ENCODE assay signal across 1 cellular context in the genomic region with DNA sequence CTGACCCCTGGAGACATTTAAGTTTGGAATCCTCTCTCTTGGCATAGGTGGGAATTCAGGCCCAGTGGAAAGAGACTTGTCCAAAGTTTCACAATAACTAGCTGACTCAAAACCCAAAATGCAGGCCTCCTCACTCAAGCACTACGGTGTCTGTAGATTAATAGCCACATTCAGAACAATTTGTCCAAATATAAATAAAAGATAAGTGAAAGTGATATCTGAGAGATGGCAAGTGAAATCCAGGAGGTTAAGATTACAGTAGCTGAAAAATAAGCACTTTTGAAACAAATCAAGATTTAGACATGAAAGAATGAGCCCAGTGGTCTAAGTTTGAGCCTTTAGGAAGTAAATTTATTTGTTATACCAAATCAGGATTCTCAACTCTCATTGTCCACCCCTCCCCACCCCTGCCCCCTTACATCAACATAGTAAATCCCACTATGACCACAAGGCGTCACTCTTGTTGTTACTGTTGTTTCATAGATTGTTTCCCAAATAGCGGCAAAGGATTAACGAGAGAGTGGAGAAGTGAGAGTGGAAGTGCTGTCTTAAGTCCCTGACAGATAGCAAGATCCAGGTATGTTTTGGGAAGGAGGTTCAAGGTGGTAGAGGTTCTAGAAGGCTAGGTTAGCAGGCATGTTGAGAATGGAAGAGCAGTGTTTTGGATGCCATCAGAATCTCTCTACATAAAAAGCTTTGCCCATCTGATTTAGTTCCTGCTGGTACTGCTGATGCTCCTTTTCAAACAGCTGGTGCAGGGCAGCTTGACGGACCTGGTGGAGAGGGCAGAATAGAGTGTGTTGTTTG.
TF ChIP-seq lines count a peak whose summit lies in the region.

No MANE protein-coding gene starts in this region.

TF ChIP-seq in K562, 482 proteins besides CTCF, POLR2A, EP300 and RAD21 (continued from another document):
- TF ChIP-seq, protein P1, sequence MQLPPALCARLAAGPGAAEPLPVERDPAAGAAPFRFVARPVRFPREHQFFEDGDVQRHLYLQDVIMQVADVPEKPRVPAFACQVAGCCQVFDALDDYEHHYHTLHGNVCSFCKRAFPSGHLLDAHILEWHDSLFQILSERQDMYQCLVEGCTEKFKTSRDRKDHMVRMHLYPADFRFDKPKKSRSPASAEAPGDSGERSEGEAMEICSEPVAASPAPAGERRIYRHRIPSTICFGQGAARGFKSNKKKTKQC (CRISPR knock-in tag; IDR thresholded peaks at IDR 0.05) = no peak
- TF ChIP-seq EWSR1 (IDR thresholded peaks at IDR 0.05; ENCODE audit: borderline replicate concordance, low read depth, partially characterized antibody) (no peak), DPF2 (IDR thresholded peaks at IDR 0.05) (0 out of 2 replicates have a peak, but pooled peaks have one; percentile 21), DMBX1 (CRISPR knock-in tag; IDR thresholded peaks at IDR 0.05; ENCODE audit: borderline replicate concordance) (no peak), ARNT (IDR thresholded peaks at IDR 0.05) (no peak), MEF2D (tag; conservative IDR thresholded peaks at IDR 0.05; ENCODE audit: low read depth) (no peak), LARP7 (IDR thresholded peaks at IDR 0.05) (no peak), POLR2H (tag; IDR thresholded peaks at IDR 0.05; ENCODE audit: low read depth) (no peak), ZKSCAN1 (IDR thresholded peaks at IDR 0.05; ENCODE audit: low read depth, low read length) (no peak), ZNF668 (CRISPR knock-in tag; IDR thresholded peaks at IDR 0.05) (no peak), POU5F1 (IDR thresholded peaks at IDR 0.05; ENCODE audit: borderline replicate concordance, low read depth, low read length, partially characterized antibody) (no peak), ZZZ3 (IDR thresholded peaks at IDR 0.05) (no peak), JUND (IDR thresholded peaks at IDR 0.05; ENCODE audit: borderline replicate concordance, low read depth, low read length) (no peak), JUND (tag; IDR thresholded peaks at IDR 0.05; ENCODE audit: borderline replicate concordance, low read depth, low read length) (no peak), BCL6 (CRISPR knock-in tag; IDR thresholded peaks at IDR 0.05) (no peak), PRMT5 (CRISPR knock-in tag; IDR thresholded peaks at IDR 0.05) (no peak), ZNF263 (CRISPR knock-in tag; IDR thresholded peaks at IDR 0.05; ENCODE audit: borderline replicate concordance) (no peak), HNRNPH1 (optimal IDR thresholded peaks at IDR 0.05; ENCODE audit: low read depth, low read length) (no peak), KDM1A (IDR thresholded peaks at IDR 0.05) (0 out of 4 replicates have a peak, but pooled peaks of 1 of the 2 experiments have one; percentile 19), LCOR (CRISPR knock-in tag; IDR thresholded peaks at IDR 0.05) (no peak), DIDO1 (tag; IDR thresholded peaks at IDR 0.05; ENCODE audit: low read depth) (no peak), RB1 (IDR thresholded peaks at IDR 0.05; ENCODE audit: low read depth) (no peak), ZNF134 (CRISPR knock-in tag; conservative IDR thresholded peaks at IDR 0.05) (no peak), ZNF384 (IDR thresholded peaks at IDR 0.05; ENCODE audit: low read depth, low read length) (no peak), PYGO2 (tag; IDR thresholded peaks at IDR 0.05) (no peak)
- TF ChIP-seq, protein P2, sequence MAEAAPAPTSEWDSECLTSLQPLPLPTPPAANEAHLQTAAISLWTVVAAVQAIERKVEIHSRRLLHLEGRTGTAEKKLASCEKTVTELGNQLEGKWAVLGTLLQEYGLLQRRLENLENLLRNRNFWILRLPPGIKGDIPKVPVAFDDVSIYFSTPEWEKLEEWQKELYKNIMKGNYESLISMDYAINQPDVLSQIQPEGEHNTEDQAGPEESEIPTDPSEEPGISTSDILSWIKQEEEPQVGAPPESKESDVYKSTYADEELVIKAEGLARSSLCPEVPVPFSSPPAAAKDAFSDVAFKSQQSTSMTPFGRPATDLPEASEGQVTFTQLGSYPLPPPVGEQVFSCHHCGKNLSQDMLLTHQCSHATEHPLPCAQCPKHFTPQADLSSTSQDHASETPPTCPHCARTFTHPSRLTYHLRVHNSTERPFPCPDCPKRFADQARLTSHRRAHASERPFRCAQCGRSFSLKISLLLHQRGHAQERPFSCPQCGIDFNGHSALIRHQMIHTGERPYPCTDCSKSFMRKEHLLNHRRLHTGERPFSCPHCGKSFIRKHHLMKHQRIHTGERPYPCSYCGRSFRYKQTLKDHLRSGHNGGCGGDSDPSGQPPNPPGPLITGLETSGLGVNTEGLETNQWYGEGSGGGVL (CRISPR knock-in tag; IDR thresholded peaks at IDR 0.05) = no peak
- TF ChIP-seq, protein P3, sequence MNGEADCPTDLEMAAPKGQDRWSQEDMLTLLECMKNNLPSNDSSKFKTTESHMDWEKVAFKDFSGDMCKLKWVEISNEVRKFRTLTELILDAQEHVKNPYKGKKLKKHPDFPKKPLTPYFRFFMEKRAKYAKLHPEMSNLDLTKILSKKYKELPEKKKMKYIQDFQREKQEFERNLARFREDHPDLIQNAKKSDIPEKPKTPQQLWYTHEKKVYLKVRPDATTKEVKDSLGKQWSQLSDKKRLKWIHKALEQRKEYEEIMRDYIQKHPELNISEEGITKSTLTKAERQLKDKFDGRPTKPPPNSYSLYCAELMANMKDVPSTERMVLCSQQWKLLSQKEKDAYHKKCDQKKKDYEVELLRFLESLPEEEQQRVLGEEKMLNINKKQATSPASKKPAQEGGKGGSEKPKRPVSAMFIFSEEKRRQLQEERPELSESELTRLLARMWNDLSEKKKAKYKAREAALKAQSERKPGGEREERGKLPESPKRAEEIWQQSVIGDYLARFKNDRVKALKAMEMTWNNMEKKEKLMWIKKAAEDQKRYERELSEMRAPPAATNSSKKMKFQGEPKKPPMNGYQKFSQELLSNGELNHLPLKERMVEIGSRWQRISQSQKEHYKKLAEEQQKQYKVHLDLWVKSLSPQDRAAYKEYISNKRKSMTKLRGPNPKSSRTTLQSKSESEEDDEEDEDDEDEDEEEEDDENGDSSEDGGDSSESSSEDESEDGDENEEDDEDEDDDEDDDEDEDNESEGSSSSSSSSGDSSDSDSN (IDR thresholded peaks at IDR 0.05; ENCODE audit: borderline replicate concordance in 1 of 2, low read depth in 2 of 2, low read length in 2 of 2) = no peak
- TF ChIP-seq, protein P4, sequence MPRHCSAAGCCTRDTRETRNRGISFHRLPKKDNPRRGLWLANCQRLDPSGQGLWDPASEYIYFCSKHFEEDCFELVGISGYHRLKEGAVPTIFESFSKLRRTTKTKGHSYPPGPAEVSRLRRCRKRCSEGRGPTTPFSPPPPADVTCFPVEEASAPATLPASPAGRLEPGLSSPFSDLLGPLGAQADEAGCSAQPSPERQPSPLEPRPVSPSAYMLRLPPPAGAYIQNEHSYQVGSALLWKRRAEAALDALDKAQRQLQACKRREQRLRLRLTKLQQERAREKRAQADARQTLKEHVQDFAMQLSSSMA (CRISPR knock-in tag; IDR thresholded peaks at IDR 0.05) = no peak
- TF ChIP-seq, protein P5, sequence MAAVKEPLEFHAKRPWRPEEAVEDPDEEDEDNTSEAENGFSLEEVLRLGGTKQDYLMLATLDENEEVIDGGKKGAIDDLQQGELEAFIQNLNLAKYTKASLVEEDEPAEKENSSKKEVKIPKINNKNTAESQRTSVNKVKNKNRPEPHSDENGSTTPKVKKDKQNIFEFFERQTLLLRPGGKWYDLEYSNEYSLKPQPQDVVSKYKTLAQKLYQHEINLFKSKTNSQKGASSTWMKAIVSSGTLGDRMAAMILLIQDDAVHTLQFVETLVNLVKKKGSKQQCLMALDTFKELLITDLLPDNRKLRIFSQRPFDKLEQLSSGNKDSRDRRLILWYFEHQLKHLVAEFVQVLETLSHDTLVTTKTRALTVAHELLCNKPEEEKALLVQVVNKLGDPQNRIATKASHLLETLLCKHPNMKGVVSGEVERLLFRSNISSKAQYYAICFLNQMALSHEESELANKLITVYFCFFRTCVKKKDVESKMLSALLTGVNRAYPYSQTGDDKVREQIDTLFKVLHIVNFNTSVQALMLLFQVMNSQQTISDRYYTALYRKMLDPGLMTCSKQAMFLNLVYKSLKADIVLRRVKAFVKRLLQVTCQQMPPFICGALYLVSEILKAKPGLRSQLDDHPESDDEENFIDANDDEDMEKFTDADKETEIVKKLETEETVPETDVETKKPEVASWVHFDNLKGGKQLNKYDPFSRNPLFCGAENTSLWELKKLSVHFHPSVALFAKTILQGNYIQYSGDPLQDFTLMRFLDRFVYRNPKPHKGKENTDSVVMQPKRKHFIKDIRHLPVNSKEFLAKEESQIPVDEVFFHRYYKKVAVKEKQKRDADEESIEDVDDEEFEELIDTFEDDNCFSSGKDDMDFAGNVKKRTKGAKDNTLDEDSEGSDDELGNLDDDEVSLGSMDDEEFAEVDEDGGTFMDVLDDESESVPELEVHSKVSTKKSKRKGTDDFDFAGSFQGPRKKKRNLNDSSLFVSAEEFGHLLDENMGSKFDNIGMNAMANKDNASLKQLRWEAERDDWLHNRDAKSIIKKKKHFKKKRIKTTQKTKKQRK (IDR thresholded peaks at IDR 0.05; ENCODE audit: borderline replicate concordance, low read depth, low read length) = no peak
- TF ChIP-seq, protein P6, sequence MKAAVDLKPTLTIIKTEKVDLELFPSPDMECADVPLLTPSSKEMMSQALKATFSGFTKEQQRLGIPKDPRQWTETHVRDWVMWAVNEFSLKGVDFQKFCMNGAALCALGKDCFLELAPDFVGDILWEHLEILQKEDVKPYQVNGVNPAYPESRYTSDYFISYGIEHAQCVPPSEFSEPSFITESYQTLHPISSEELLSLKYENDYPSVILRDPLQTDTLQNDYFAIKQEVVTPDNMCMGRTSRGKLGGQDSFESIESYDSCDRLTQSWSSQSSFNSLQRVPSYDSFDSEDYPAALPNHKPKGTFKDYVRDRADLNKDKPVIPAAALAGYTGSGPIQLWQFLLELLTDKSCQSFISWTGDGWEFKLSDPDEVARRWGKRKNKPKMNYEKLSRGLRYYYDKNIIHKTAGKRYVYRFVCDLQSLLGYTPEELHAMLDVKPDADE (conservative IDR thresholded peaks at IDR 0.05; ENCODE audit: control insufficient read depth, low read depth, low read length) = no peak
- TF ChIP-seq, protein P7, sequence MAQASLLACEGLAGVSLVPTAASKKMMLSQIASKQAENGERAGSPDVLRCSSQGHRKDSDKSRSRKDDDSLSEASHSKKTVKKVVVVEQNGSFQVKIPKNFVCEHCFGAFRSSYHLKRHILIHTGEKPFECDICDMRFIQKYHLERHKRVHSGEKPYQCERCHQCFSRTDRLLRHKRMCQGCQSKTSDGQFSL (CRISPR knock-in tag; IDR thresholded peaks at IDR 0.05) = no peak
- TF ChIP-seq, protein P7 (tag; IDR thresholded peaks at IDR 0.05) = no peak
- TF ChIP-seq, protein P8, sequence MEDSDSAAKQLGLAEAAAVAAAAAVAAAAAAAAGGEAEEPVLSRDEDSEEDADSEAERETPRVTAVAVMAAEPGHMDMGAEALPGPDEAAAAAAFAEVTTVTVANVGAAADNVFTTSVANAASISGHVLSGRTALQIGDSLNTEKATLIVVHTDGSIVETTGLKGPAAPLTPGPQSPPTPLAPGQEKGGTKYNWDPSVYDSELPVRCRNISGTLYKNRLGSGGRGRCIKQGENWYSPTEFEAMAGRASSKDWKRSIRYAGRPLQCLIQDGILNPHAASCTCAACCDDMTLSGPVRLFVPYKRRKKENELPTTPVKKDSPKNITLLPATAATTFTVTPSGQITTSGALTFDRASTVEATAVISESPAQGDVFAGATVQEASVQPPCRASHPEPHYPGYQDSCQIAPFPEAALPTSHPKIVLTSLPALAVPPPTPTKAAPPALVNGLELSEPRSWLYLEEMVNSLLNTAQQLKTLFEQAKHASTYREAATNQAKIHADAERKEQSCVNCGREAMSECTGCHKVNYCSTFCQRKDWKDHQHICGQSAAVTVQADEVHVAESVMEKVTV (CRISPR knock-in tag; IDR thresholded peaks at IDR 0.05) = peak; percentile 34; the same call in 1 of the 2 replicates
- TF ChIP-seq, protein P9, sequence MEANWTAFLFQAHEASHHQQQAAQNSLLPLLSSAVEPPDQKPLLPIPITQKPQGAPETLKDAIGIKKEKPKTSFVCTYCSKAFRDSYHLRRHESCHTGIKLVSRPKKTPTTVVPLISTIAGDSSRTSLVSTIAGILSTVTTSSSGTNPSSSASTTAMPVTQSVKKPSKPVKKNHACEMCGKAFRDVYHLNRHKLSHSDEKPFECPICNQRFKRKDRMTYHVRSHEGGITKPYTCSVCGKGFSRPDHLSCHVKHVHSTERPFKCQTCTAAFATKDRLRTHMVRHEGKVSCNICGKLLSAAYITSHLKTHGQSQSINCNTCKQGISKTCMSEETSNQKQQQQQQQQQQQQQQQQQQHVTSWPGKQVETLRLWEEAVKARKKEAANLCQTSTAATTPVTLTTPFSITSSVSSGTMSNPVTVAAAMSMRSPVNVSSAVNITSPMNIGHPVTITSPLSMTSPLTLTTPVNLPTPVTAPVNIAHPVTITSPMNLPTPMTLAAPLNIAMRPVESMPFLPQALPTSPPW (CRISPR knock-in tag; IDR thresholded peaks at IDR 0.05) = peak; percentile 80
TF ChIP-seq in K562: peak in this region for 11.
